9 cellular contexts compared by ENCODE assay signal in the genomic region with DNA sequence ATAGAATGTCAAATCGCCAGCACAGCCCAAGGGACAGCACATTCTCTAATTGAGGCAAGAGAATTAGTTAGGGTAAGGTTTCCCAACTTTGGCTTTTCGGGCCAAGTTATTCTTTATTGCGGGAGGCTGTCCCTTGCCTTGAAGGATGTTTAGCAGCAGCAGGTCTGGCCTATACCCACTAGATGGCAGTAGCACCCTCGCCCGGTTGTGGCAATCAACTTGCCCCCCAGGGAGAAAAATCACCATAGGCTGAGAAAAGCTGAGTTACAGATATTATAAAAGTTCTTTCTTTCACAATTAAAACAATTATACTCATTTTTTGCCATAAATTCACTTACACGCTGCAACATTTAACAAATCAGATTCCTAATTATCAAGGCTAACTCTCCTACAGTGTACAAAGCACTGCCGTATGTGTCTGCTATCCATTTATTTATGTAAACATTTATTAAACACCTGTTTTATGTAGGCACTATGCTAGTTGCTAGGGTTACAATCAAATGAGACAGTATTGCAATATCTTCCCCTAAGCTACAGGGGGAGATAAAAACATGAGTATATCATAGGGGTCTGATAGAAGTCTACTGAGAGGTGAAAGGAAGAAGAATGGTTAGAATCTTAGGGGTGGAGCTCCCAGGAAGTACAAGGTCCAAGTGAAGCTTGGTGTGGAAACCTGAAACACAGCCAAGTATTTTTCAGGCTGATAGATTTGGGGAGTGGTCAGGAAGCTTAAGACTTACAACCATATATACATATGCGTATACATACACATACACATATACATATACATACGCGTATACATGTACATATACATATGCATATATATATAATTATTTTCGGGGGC.
DNase-seq lines count a peak whose midpoint lies in the region; ATAC-seq and TF ChIP-seq lines count a peak whose summit lies in the region.
"Had no signal": no experiment of that assay in that cellular context is flagged by ENCODE, and none has a peak within 500 bp of the region (broad histone marks: within the 10 kb centered on the region; RNA-seq: fewer than 3 reads in every experiment).

No MANE protein-coding gene starts in this region.

- H3K4me1 ChIP-seq in mucosa of descending colon (ENCODE audit: low read depth) = no peaks in the 10 kb centered on the region

- no peak overlapping the region for H3K4me3 ChIP-seq in astrocyte of the spinal cord (ENCODE audit: low read depth, low read length)
- no peak overlapping the region for H3K4me3 ChIP-seq in mucosa of descending colon

- peak; percentile 41 for DNase-seq in EH (ENCODE audit: low read depth)
- peak; percentile 7 for DNase-seq in HuH-7.5 (ENCODE audit: low spot score)
- no peak for DNase-seq in astrocyte of the spinal cord (ENCODE audit: low read depth, low spot score)
- DNase-seq in mucosa of descending colon = peak in 2 of 3 donors; percentile 45 to 56
- no peak for DNase-seq in stimulated activated CD4-positive, alpha-beta T cell treated with anti-CD3 and anti-CD28 coated beads, Interleukin-1b, Interleukin-23, amount 100 ng/mL, for 48 hours
- DNase-seq in T-helper 9 cell = no peak

- no peaks in the 10 kb centered on the region for H3K9me3 ChIP-seq in mucosa of descending colon
- H3K9me3 ChIP-seq: neutrophil had no signal

- TF ChIP-seq CTCF in astrocyte of the spinal cord (IDR thresholded peaks at IDR 0.05; ENCODE audit: low read depth, low read length) = peak; percentile 74
- TF ChIP-seq CTCF in mucosa of descending colon (IDR thresholded peaks at IDR 0.05) = peak; percentile 50

- ATAC-seq in GM19455 (IDR thresholded peaks at IDR 0.05; ENCODE audit: unreplicated experiment) (peak; percentile 74), mucosa of descending colon (peak; percentile 81), HG03571 (IDR thresholded peaks at IDR 0.05; ENCODE audit: unreplicated experiment) (no peak)

- in situ Hi-C loops in astrocyte of the spinal cord (cut with HindIII; ENCODE audit: low sequenced_read_pairs) = no loop called here

- intact Hi-C loops in mucosa of descending colon (cut with DNase I, micrococcal nuclease) = no loop called here

- no peaks in the 10 kb centered on the region for H3K36me3 ChIP-seq in mucosa of descending colon (ENCODE audit: low read depth)
- H3K36me3 ChIP-seq: neutrophil had no signal

Comparison
In these comparisons a context has a peak if more than half of its experiments do, and no peak if none do; other contexts are left out.
1. DNase-seq: peak in EH (single experiment), HuH-7.5 (single experiment) and mucosa of descending colon (2 of 3); none in astrocyte of the spinal cord (single experiment), stimulated activated CD4-positive, alpha-beta T cell treated with anti-CD3 and anti-CD28 coated beads, Interleukin-1b, Interleukin-23, amount 100 ng/mL, for 48 hours (single experiment) and T-helper 9 cell (single experiment).